ENCODE assay signal across 20 cellular contexts in genomic region chr2:96685285-96685591, GRCh38. TPM values are rescaled to one million over a fixed set of nuclear protein-coding genes. Genes with fewer than 3 reads are reported as not detected.
DNase-seq lines count a peak whose midpoint lies in the region; TF ChIP-seq lines count a peak whose summit lies in the region.
"Had no signal": no experiment of that assay in that cellular context is flagged by ENCODE, and none has a peak within 500 bp of the region (broad histone marks: within the 10 kb centered on the region; RNA-seq: fewer than 3 reads in every experiment).

No MANE protein-coding gene starts in this region.

- H3K18ac ChIP-seq in mesendoderm (ENCODE audit: low read length), result no peak overlapping the region

- H4K20me1 ChIP-seq in BLaER1 treated with 17β-estradiol and CSF1 and Interleukin-3, amounts not matched to agents 10 nM and 100 nM, result no peaks in the 10 kb centered on the region; a peak in 1 of 22 replicates

- H4K5ac ChIP-seq in mesendoderm (ENCODE audit: low read length), result no peak overlapping the region

- H3K9ac ChIP-seq in BLaER1 treated with 17β-estradiol and CSF1 and Interleukin-3, amounts not matched to agents 10 nM and 100 nM, result no peak overlapping the region
- no peak overlapping the region for H3K9ac ChIP-seq in mesendoderm (ENCODE audit: low read length)

- H3K27me3 ChIP-seq in BE2C (no peaks in the 10 kb centered on the region), WERI-Rb-1 (ENCODE audit: insufficient read depth, low read depth, severe bottlenecking) (no peaks in the 10 kb centered on the region), mesendoderm (ENCODE audit: insufficient read depth, low read length, poor library complexity) (no peaks in the 10 kb centered on the region)
- H3K27me3 ChIP-seq in BLaER1 treated with 17β-estradiol and CSF1 and Interleukin-3, amounts not matched to agents 10 nM and 100 nM, result no peaks in the 10 kb centered on the region
- H3K27me3 ChIP-seq: colonic mucosa, neutrophil, testis had no signal

- H2BK120ac ChIP-seq in mesendoderm (ENCODE audit: low read depth, low read length), result no peak overlapping the region

- no peak overlapping the region for H2BK15ac ChIP-seq in mesendoderm (replicated peaks; ENCODE audit: low read depth)

- no peaks in the 10 kb centered on the region for H3K36me3 ChIP-seq in BE2C
- no peaks in the 10 kb centered on the region for H3K36me3 ChIP-seq in BLaER1 treated with 17β-estradiol and CSF1 and Interleukin-3, amounts not matched to agents 10 nM and 100 nM
- H3K36me3 ChIP-seq in WERI-Rb-1, result no peaks in the 10 kb centered on the region
- H3K36me3 ChIP-seq in mesendoderm (ENCODE audit: control insufficient read depth, insufficient read depth, low read length), result no peaks in the 10 kb centered on the region
- H3K36me3 ChIP-seq: colonic mucosa, neutrophil had no signal

- H3K56ac ChIP-seq in mesendoderm (ENCODE audit: low read length), result no peak overlapping the region

- H3K4ac ChIP-seq in mesendoderm (ENCODE audit: low read depth, low read length), result no peak overlapping the region

- TF ChIP-seq CTCF in BE2C (IDR thresholded peaks at IDR 0.05; ENCODE audit: low read depth, low read length) (no peak), WERI-Rb-1 (IDR thresholded peaks at IDR 0.05; ENCODE audit: low read depth, low read length) (no peak)

- no peak overlapping the region for H3K27ac ChIP-seq in BLaER1 treated with 17β-estradiol and CSF1 and Interleukin-3, amounts not matched to agents 10 nM and 100 nM
- peak overlapping the region; percentile 21; the same call in 1 of the 2 replicates for H3K27ac ChIP-seq in WERI-Rb-1
- no peak overlapping the region for H3K27ac ChIP-seq in mesendoderm (ENCODE audit: low read depth, low read length)
- H3K27ac ChIP-seq: colonic mucosa, neutrophil, testis had no signal

- H3K23ac ChIP-seq in mesendoderm (ENCODE audit: low read length), result no peak overlapping the region

- H2BK5ac ChIP-seq in mesendoderm (ENCODE audit: low read length), result no peak overlapping the region

- no peaks in the 10 kb centered on the region for H3K79me2 ChIP-seq in mesendoderm (ENCODE audit: control insufficient read depth, insufficient read depth, low read length)

- H3K9me3 ChIP-seq in BE2C (no peaks in the 10 kb centered on the region), WERI-Rb-1 (ENCODE audit: severe bottlenecking) (no peaks in the 10 kb centered on the region)
- no peaks in the 10 kb centered on the region for H3K9me3 ChIP-seq in BLaER1 treated with 17β-estradiol and CSF1 and Interleukin-3, amounts not matched to agents 10 nM and 100 nM (replicated peaks in 1 of 11)
- H3K9me3 ChIP-seq: colonic mucosa, neutrophil, testis had no signal

- no peak overlapping the region for H2AK5ac ChIP-seq in mesendoderm (ENCODE audit: low read length)

- no peaks in the 10 kb centered on the region for H3K79me1 ChIP-seq in mesendoderm (ENCODE audit: low read length)

- H3K4me3 ChIP-seq in BE2C (ENCODE audit: low read depth, low read length) (no peak overlapping the region; the same call in 1 of the 2 replicates), WERI-Rb-1 (ENCODE audit: low read depth, low read length) (no peak overlapping the region), mesendoderm (ENCODE audit: low read length) (no peak overlapping the region)
- H3K4me3 ChIP-seq in BLaER1 treated with 17β-estradiol and CSF1 and Interleukin-3, amounts not matched to agents 10 nM and 100 nM, result no peak overlapping the region
- H3K4me3 ChIP-seq: colonic mucosa, testis had no signal

- H3K4me1 ChIP-seq in BE2C (peaks cover 7% of the 10 kb centered on the region; the same call in 1 of the 2 replicates), mesendoderm (ENCODE audit: control insufficient read depth, low read depth, low read length) (no peaks in the 10 kb centered on the region)
- H3K4me1 ChIP-seq in BLaER1 treated with 17β-estradiol and CSF1 and Interleukin-3, amounts not matched to agents 10 nM and 100 nM, result peaks cover 0 to 54% (median 44%) of the 10 kb centered on the region in 10 experiments; a peak in 14 of 20 replicates
- H3K4me1 ChIP-seq: colonic mucosa had no signal

- no CpG with 5 or more reads among the region's 10 CpGs for WGBS in mesendoderm (ENCODE audit: extremely low coverage, insufficient coverage, low lambda C conversion rate)

- DNase-seq in BE2C (peak; percentile 47), WERI-Rb-1 (no peak), left kidney (ENCODE audit: low read depth, low spot score) (peak; percentile 31), AG20443 (ENCODE audit: low spot score) (no peak), mesendoderm (no peak)
- DNase-seq in activated CD4-positive, alpha-beta T cell treated with anti-CD3 and anti-CD28 coated beads for 48 hours, result no peak
- DNase-seq: activated CD4-positive, CD25-positive, alpha-beta regulatory T cell treated with anti-CD3 and anti-CD28 coated beads, Interleukin-2, amount 50 U/mL, for 72 hours; activated CD8-positive, alpha-beta T cell treated with anti-CD3 and anti-CD28 coated beads, Interleukin-2, amount 10 ng/mL, durations not matched to agents 7 days and 5 days; activated gamma-delta T cell treated with Interleukin-2 at 50 U/mL for 16 hours; CD8-positive, alpha-beta memory T cell; colonic mucosa; DND-41; NCI-H1048; NCI-H2081; NCI-H524 treated with DMSO at 0.1 percent for 48 hours; stimulated activated CD4-positive, alpha-beta T cell treated with anti-CD3 and anti-CD28 coated beads, Interleukin-2, amount 100 ng/mL, for 48 hours; stimulated activated naive B cell treated with anti-CD40 and anti-IgM and Interleukin-4, amounts not matched to agents 10 μg/mL and 1 μg/mL and 100 μg/mL, for 72 hours; testis had no signal

- peak overlapping the region in 8 of 11 experiments; percentile 10 to 63 (median 50); a peak in 13 of 22 replicates for H3K4me2 ChIP-seq in BLaER1 treated with 17β-estradiol and CSF1 and Interleukin-3, amounts not matched to agents 10 nM and 100 nM
- no peak overlapping the region for H3K4me2 ChIP-seq in mesendoderm (ENCODE audit: low read length)

- H4K8ac ChIP-seq in mesendoderm (ENCODE audit: low read depth, low read length), result no peak overlapping the region

RNA-seq across cellular contexts. Expression of gene FER1L5, which starts 42.7 kb away (rescaled TPM):
- not detected for polyA plus RNA-seq in BE2C (2012; ENCODE audit: insufficient read depth, insufficient read length, low read depth)
- polyA plus RNA-seq in mesendoderm (2013, experiment 1 of 2), result 0.06 TPM
- 0.06 TPM for polyA plus RNA-seq in mesendoderm (2013, experiment 2 of 2)
- polyA plus RNA-seq: CD8-positive, alpha-beta memory T cell had no signal

RNA-seq across cellular contexts. Expression of gene KANSL3, which starts 47.1 kb away (rescaled TPM):
- 17.8 TPM for polyA plus RNA-seq in BE2C (2012; ENCODE audit: insufficient read depth, insufficient read length, low read depth)
- 12.9 TPM for polyA plus RNA-seq in mesendoderm (2013, experiment 1 of 2)
- 12.8 TPM for polyA plus RNA-seq in mesendoderm (2013, experiment 2 of 2)

RNA-seq across cellular contexts. Expression of gene LMAN2L, which starts 54.6 kb away (rescaled TPM):
- 6.1 TPM for polyA plus RNA-seq in BE2C (2012; ENCODE audit: insufficient read depth, insufficient read length, low read depth)
- 12.4 TPM for polyA plus RNA-seq in mesendoderm (2013, experiment 1 of 2)
- polyA plus RNA-seq in mesendoderm (2013, experiment 2 of 2), result 12.0 TPM

Comparison
In these comparisons a context has a peak if more than half of its experiments do, and no peak if none do; other contexts are left out.
1. DNase-seq: peak in BE2C (single experiment) and left kidney (single experiment); none in WERI-Rb-1 (single experiment), AG20443 (single experiment), mesendoderm (single experiment) and activated CD4-positive, alpha-beta T cell treated with anti-CD3 and anti-CD28 coated beads for 48 hours (single experiment).